1 cellular context compared by ENCODE assay signal in genomic region chr16:85207357-85207921, GRCh38.
TF ChIP-seq lines count a peak whose summit lies in the region.

No MANE protein-coding gene starts in this region.

TF ChIP-seq in SK-N-SH, 30 proteins besides CTCF, POLR2A, EP300 and RAD21 (continued from another document):
- TF ChIP-seq REST (IDR thresholded peaks at IDR 0.05; ENCODE audit: low read depth, low read length): no peak
- TF ChIP-seq MAX (IDR thresholded peaks at IDR 0.05; ENCODE audit: low read depth): no peak
- no peak for TF ChIP-seq GATA2 (CRISPR knock-in tag; IDR thresholded peaks at IDR 0.05)
- no peak for TF ChIP-seq JUND (IDR thresholded peaks at IDR 0.05)
- no peak for TF ChIP-seq RCOR1 (IDR thresholded peaks at IDR 0.05; ENCODE audit: low read length)
- TF ChIP-seq EZH2phosphoT487 (IDR thresholded peaks at IDR 0.05; ENCODE audit: borderline replicate concordance, low read depth): no peak
- TF ChIP-seq TEAD4 (IDR thresholded peaks at IDR 0.05; ENCODE audit: borderline replicate concordance, insufficient read depth): no peak
- TF ChIP-seq NFIC (IDR thresholded peaks at IDR 0.05; ENCODE audit: borderline replicate concordance): no peak
- TF ChIP-seq TAF1 (IDR thresholded peaks at IDR 0.05; ENCODE audit: borderline replicate concordance, low read depth, low read length): no peak
- no peak for TF ChIP-seq MEF2A (IDR thresholded peaks at IDR 0.05; ENCODE audit: borderline replicate concordance, low read depth)
- no peak for TF ChIP-seq RFX5 (IDR thresholded peaks at IDR 0.05; ENCODE audit: low read length)
- TF ChIP-seq USF1 (IDR thresholded peaks at IDR 0.05; ENCODE audit: borderline replicate concordance, low read depth): no peak
- TF ChIP-seq FOSL2 (IDR thresholded peaks at IDR 0.05; ENCODE audit: borderline replicate concordance, low read depth): no peak
- no peak for TF ChIP-seq SIN3A (IDR thresholded peaks at IDR 0.05; ENCODE audit: borderline replicate concordance, low read depth, low read length)
- TF ChIP-seq ELF1 (IDR thresholded peaks at IDR 0.05): no peak
- no peak for TF ChIP-seq TCF12 (IDR thresholded peaks at IDR 0.05)
- TF ChIP-seq YY1 (IDR thresholded peaks at IDR 0.05; ENCODE audit: low read depth): no peak
